ENCODE assay signal across 12 cellular contexts in the genomic region with DNA sequence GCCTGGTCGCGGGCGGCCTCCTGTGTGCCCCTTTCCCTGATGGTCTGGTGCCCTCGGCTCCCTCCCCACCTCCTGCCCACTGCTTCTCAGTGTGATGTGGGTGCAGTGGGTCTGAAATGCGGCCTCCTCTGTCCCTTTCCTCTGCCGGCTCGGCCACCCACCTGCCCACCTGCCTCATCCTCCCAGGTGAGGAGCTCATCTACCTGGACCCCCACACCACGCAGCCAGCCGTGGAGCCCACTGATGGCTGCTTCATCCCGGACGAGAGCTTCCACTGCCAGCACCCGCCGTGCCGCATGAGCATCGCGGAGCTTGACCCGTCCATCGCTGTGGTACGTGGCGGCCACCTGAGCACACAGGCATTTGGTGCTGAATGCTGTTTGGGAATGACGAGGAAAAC. TPM values are rescaled to one million over a fixed set of nuclear protein-coding genes. Genes with fewer than 3 reads are reported as not detected.
DNase-seq lines count a peak whose midpoint lies in the region; ATAC-seq, FAIRE-seq and TF ChIP-seq lines count a peak whose summit lies in the region.
"Had no signal": no experiment of that assay in that cellular context is flagged by ENCODE, and none has a peak within 500 bp of the region (broad histone marks: within the 10 kb centered on the region; RNA-seq: fewer than 3 reads in every experiment).

No MANE protein-coding gene starts in this region.

- POLR2A ChIA-PET in HepG2 (lab: Yijun Ruan, JAX) = no interaction called here

- no peak for TF ChIP-seq POLR2A in HepG2 (IDR thresholded peaks at IDR 0.05; ENCODE audit: insufficient read depth in 1 of 2, low read depth in 2 of 2, low read length in 2 of 2)
- TF ChIP-seq POLR2A in right lobe of liver (IDR thresholded peaks at IDR 0.05) = no peak

- H3K9me3 ChIP-seq in HepG2 (ENCODE audit: low read length) (no peaks in the 10 kb centered on the region), right lobe of liver (no peaks in the 10 kb centered on the region), kidney (ENCODE audit: control insufficient read depth in 1 of 2, low read length in 2 of 2) (no peaks in the 10 kb centered on the region)

- H3K4me3 ChIP-seq in HepG2 (replicated peaks in 1 of 3; ENCODE audit: insufficient read depth in 1 of 3, low read depth in 2 of 3, low read length in 3 of 3) = no peak overlapping the region
- H3K4me3 ChIP-seq in right lobe of liver = no peak overlapping the region
- H3K4me3 ChIP-seq in kidney (ENCODE audit: low read length in 2 of 2) = no peak overlapping the region

- intact Hi-C loops in HepG2 (cut with micrococcal nuclease; ENCODE audit: unreplicated experiment) = no loop called here
- intact Hi-C loops in right lobe of liver (cut with DNase I) = no loop called here
- intact Hi-C loops in kidney (cut with DNase I) = no loop called here

- TF ChIP-seq RAD21 in HepG2 (CRISPR knock-in tag; IDR thresholded peaks at IDR 0.05) = no peak

- no peak overlapping the region for H2AFZ ChIP-seq in HepG2 (ENCODE audit: low read length)

- peaks cover 39 to 69% of the 10 kb centered on the region in 2 experiments for H3K36me3 ChIP-seq in HepG2 (replicated peaks in 1 of 2; ENCODE audit: control insufficient read depth in 1 of 2, insufficient read depth in 2 of 2, low read length in 2 of 2)
- peaks cover 0 to 39% (median 8%) of the 10 kb centered on the region in 4 donors for H3K36me3 ChIP-seq in right lobe of liver
- H3K36me3 ChIP-seq in kidney (ENCODE audit: control insufficient read depth in 1 of 2, insufficient read depth in 2 of 2, low read length in 2 of 2) = peaks cover 18 to 27% of the 10 kb centered on the region in 2 donors

- FAIRE-seq in HepG2 (lab: Jason Lieb, UNC) (no peak), kidney (lab: Jason Lieb, UNC) (no peak)
- FAIRE-seq: A204.1 had no signal

- H3K9ac ChIP-seq in HepG2 (ENCODE audit: insufficient read depth, low read depth, low read length) = no peak overlapping the region
- no peak overlapping the region for H3K9ac ChIP-seq in kidney (ENCODE audit: low read length in 2 of 2)

- DNase-seq in HepG2 (ENCODE audit: low spot score) = no peak
- DNase-seq in right lobe of liver = no peak
- DNase-seq in kidney = peak; percentile 56
- no peak for DNase-seq in NCI-H2107 (lab: John Stamatoyannopoulos, UW)
- DNase-seq in kidney tubule cell (ENCODE audit: low spot score) = no peak
- DNase-seq: C1 segment of cervical spinal cord; Calu3; CD4-positive, alpha-beta T cell; DMS 273 treated with DMSO at 0.1 percent for 48 hours had no signal

- no peak overlapping the region for H3K4me2 ChIP-seq in HepG2 (ENCODE audit: low read depth, low read length)

- ATAC-seq in HepG2 (no peak), right lobe of liver (no peak)
- ATAC-seq: HCT116 had no signal

- in situ Hi-C loops in HepG2 (cut with HindIII; ENCODE audit: extremely low pct_ligation_motif_present, low pct_unique_long_range_greater_than_20kb) = no loop called here

- TF ChIP-seq EP300 in HepG2 (IDR thresholded peaks at IDR 0.05; ENCODE audit: low read depth in 2 of 2, low read length in 2 of 2) (no peak), HepG2 (CRISPR knock-in tag; IDR thresholded peaks at IDR 0.05; ENCODE audit: borderline replicate concordance) (no peak)

- CTCF ChIA-PET in HepG2 (lab: Yijun Ruan, JAX; ENCODE audit: low intra/inter-chr PET ratio, low total read pairs) = no interaction called here

- TF ChIP-seq CTCF in HepG2 (CRISPR knock-in tag; IDR thresholded peaks at IDR 0.05) (no peak), right lobe of liver (IDR thresholded peaks at IDR 0.05) (no peak), kidney (IDR thresholded peaks at IDR 0.05; ENCODE audit: borderline replicate concordance, extremely low read depth, insufficient read depth) (no peak)

- no peaks in the 10 kb centered on the region for H3K79me2 ChIP-seq in HepG2 (ENCODE audit: insufficient read depth, low read length)

- no TSS peak for BruUV-seq in HepG2 (replicated peaks; lab: Mats Ljungman, UMichigan)

- H4K20me1 ChIP-seq in HepG2 (ENCODE audit: insufficient read depth, low read length) = peaks cover 7% of the 10 kb centered on the region; the same call in 1 of the 2 replicates

- H3K27ac ChIP-seq in HepG2 (ENCODE audit: extremely low read length, insufficient read depth, low read length) (no peak overlapping the region), right lobe of liver (no peak overlapping the region), kidney (ENCODE audit: low read depth in 2 of 2, low read length in 2 of 2) (no peak overlapping the region)
- H3K27ac ChIP-seq: HL-60 had no signal

- 96% methylated on average over 21 of the region's 21 CpGs for WGBS in HepG2 (ENCODE audit: low lambda C conversion rate)
- WGBS in right lobe of liver (ENCODE audit: insufficient coverage, low coverage, low lambda C conversion rate, missing lambda C conversion rate) = 94% methylated on average over 14 of the region's 21 CpGs

- H3K4me1 ChIP-seq in HepG2 (ENCODE audit: insufficient read depth, low read length) = peaks cover 9% of the 10 kb centered on the region; the same call in 1 of the 2 replicates
- no peaks in the 10 kb centered on the region for H3K4me1 ChIP-seq in right lobe of liver
- no peaks in the 10 kb centered on the region for H3K4me1 ChIP-seq in kidney (ENCODE audit: control insufficient read depth in 1 of 2, insufficient read depth in 1 of 2, low read depth in 1 of 2, low read length in 2 of 2)

- H3K27me3 ChIP-seq in HepG2 (ENCODE audit: control insufficient read depth in 1 of 2, insufficient read depth in 2 of 2, low read length in 2 of 2) = no peaks in the 10 kb centered on the region
- H3K27me3 ChIP-seq in right lobe of liver = no peaks in the 10 kb centered on the region

RNA-seq across cellular contexts. Expression of a gene that starts 18.3 kb away (rescaled TPM):
- total RNA-seq in HepG2 (2016; rRNA removed; fragmentation: Illumina TruSeq; extraction: Trizol) = 124 and 134 TPM in 2 replicates
- total RNA-seq in HepG2 (2016; cell fraction: cytosol; rRNA removed; fragmentation: Illumina TruSeq; extraction: Trizol; ENCODE audit: low read depth) = 63.0 and 77.3 TPM in 2 replicates
- total RNA-seq in HepG2 (2016; cell fraction: insoluble cytoplasmic fraction; rRNA removed; fragmentation: Illumina TruSeq; extraction: Trizol) = 125 and 130 TPM in 2 replicates
- 99.9 and 116 TPM in 2 replicates for total RNA-seq in HepG2 (2016; cell fraction: membrane; rRNA removed; fragmentation: Illumina TruSeq; extraction: Trizol)
- total RNA-seq in HepG2 (2016; cell fraction: nucleus; rRNA removed; fragmentation: Illumina TruSeq; extraction: Trizol) = 56.0 and 67.3 TPM in 2 replicates
- 39.5 and 57.5 TPM in 2 replicates for polyA plus RNA-seq in HepG2 (2011; rRNA removed)
- polyA plus RNA-seq in HepG2 (2011; cell fraction: cytosol; rRNA removed) = 30.6 and 53.2 TPM in 2 replicates
- 36.9 and 39.6 TPM in 2 replicates for polyA plus RNA-seq in HepG2 (2011; cell fraction: nucleus; rRNA removed)
- polyA plus RNA-seq in HepG2 (2012) = 29.8 and 41.3 TPM in 2 replicates
- polyA plus RNA-seq in HepG2 (2016; cell fraction: cytosol; fragmentation: Illumina TruSeq; extraction: Trizol; ENCODE audit: low read depth) = 57.1 and 73.3 TPM in 2 replicates
- polyA plus RNA-seq in HepG2 (2016; cell fraction: insoluble cytoplasmic fraction; fragmentation: Illumina TruSeq; extraction: Trizol; ENCODE audit: low read depth) = 98.3 and 102 TPM in 2 replicates
- 74.9 and 82.8 TPM in 2 replicates for polyA plus RNA-seq in HepG2 (2016; cell fraction: membrane; fragmentation: Illumina TruSeq; extraction: Trizol; ENCODE audit: low read depth)
- 101 and 105 TPM in 2 replicates for polyA plus RNA-seq in HepG2 (2016; cell fraction: nucleus; fragmentation: Illumina TruSeq; extraction: Trizol; ENCODE audit: insufficient read depth, low read depth)
- 26.4 and 34.1 TPM in 2 replicates for polyA minus RNA-seq in HepG2 (2011; rRNA and poly(A)+ RNA removed; ENCODE audit: low replicate concordance)
- 11.1 and 15.5 TPM in 2 replicates for polyA minus RNA-seq in HepG2 (2011; cell fraction: cytosol; rRNA and poly(A)+ RNA removed)
- 13.2 and 17.9 TPM in 2 replicates for polyA minus RNA-seq in HepG2 (2011; cell fraction: nucleus; rRNA and poly(A)+ RNA removed)
- total RNA-seq in right lobe of liver = 10 to 100 TPM in 5 of 6 experiments, 1 to 10 TPM in 1; 9.9 to 21.5 (median 10.4) TPM
- 19.0 TPM for total RNA-seq in kidney
- 27.1 TPM for polyA plus RNA-seq in kidney (ENCODE audit: insufficient read depth, low read depth, low replicate concordance)

RNA-seq across cellular contexts. Expression of a gene that starts 30.9 kb away (rescaled TPM):
- total RNA-seq in HepG2 (2016; rRNA removed; fragmentation: Illumina TruSeq; extraction: Trizol) (95.5 and 96.3 TPM in 2 replicates), right lobe of liver (10 to 100 TPM; 20.6 to 49.8 (median 39.3) TPM), kidney (81.0 TPM)
- total RNA-seq in HepG2 (2016; cell fraction: cytosol; rRNA removed; fragmentation: Illumina TruSeq; extraction: Trizol; ENCODE audit: low read depth) = 36.7 and 38.3 TPM in 2 replicates
- 89.4 and 100 TPM in 2 replicates for total RNA-seq in HepG2 (2016; cell fraction: insoluble cytoplasmic fraction; rRNA removed; fragmentation: Illumina TruSeq; extraction: Trizol)
- 29.3 and 29.5 TPM in 2 replicates for total RNA-seq in HepG2 (2016; cell fraction: membrane; rRNA removed; fragmentation: Illumina TruSeq; extraction: Trizol)
- 81.6 and 83.5 TPM in 2 replicates for total RNA-seq in HepG2 (2016; cell fraction: nucleus; rRNA removed; fragmentation: Illumina TruSeq; extraction: Trizol)
- polyA plus RNA-seq in HepG2 (2011; rRNA removed) (239 and 300 TPM in 2 replicates), kidney (ENCODE audit: insufficient read depth, low read depth, low replicate concordance) (56.6 TPM)
- polyA plus RNA-seq in HepG2 (2011; cell fraction: cytosol; rRNA removed) = 143 and 145 TPM in 2 replicates
- 1,044 and 1,316 TPM in 2 replicates for polyA plus RNA-seq in HepG2 (2011; cell fraction: nucleus; rRNA removed)
- polyA plus RNA-seq in HepG2 (2012) = 190 and 212 TPM in 2 replicates
- polyA plus RNA-seq in HepG2 (2016; cell fraction: cytosol; fragmentation: Illumina TruSeq; extraction: Trizol; ENCODE audit: low read depth) = 14.7 and 15.7 TPM in 2 replicates
- polyA plus RNA-seq in HepG2 (2016; cell fraction: insoluble cytoplasmic fraction; fragmentation: Illumina TruSeq; extraction: Trizol; ENCODE audit: low read depth) = 75.1 and 104 TPM in 2 replicates
- polyA plus RNA-seq in HepG2 (2016; cell fraction: membrane; fragmentation: Illumina TruSeq; extraction: Trizol; ENCODE audit: low read depth) = 19.2 and 21.6 TPM in 2 replicates
- 244 TPM in 2 replicates for polyA plus RNA-seq in HepG2 (2016; cell fraction: nucleus; fragmentation: Illumina TruSeq; extraction: Trizol; ENCODE audit: insufficient read depth, low read depth)
- polyA minus RNA-seq in HepG2 (2011; rRNA and poly(A)+ RNA removed; ENCODE audit: low replicate concordance) = 85.8 and 275 TPM in 2 replicates
- 75.1 and 78.1 TPM in 2 replicates for polyA minus RNA-seq in HepG2 (2011; cell fraction: cytosol; rRNA and poly(A)+ RNA removed)
- 203 and 244 TPM in 2 replicates for polyA minus RNA-seq in HepG2 (2011; cell fraction: nucleus; rRNA and poly(A)+ RNA removed)

RNA-seq across cellular contexts. Expression of a gene that starts 31.4 kb away (rescaled TPM):
- total RNA-seq in HepG2 (2016; rRNA removed; fragmentation: Illumina TruSeq; extraction: Trizol) = 68.2 and 75.7 TPM in 2 replicates
- 133 and 143 TPM in 2 replicates for total RNA-seq in HepG2 (2016; cell fraction: cytosol; rRNA removed; fragmentation: Illumina TruSeq; extraction: Trizol; ENCODE audit: low read depth)
- total RNA-seq in HepG2 (2016; cell fraction: insoluble cytoplasmic fraction; rRNA removed; fragmentation: Illumina TruSeq; extraction: Trizol) = 59.6 and 76.6 TPM in 2 replicates
- 167 and 184 TPM in 2 replicates for total RNA-seq in HepG2 (2016; cell fraction: membrane; rRNA removed; fragmentation: Illumina TruSeq; extraction: Trizol)
- total RNA-seq in HepG2 (2016; cell fraction: nucleus; rRNA removed; fragmentation: Illumina TruSeq; extraction: Trizol) = 30.7 and 35.8 TPM in 2 replicates
- 59.7 and 70.2 TPM in 2 replicates for polyA plus RNA-seq in HepG2 (2011; rRNA removed)
- polyA plus RNA-seq in HepG2 (2011; cell fraction: cytosol; rRNA removed) = 54.6 and 83.4 TPM in 2 replicates
- polyA plus RNA-seq in HepG2 (2011; cell fraction: nucleus; rRNA removed) = 44.5 and 45.2 TPM in 2 replicates
- polyA plus RNA-seq in HepG2 (2012) = 52.8 and 71.5 TPM in 2 replicates
- 151 and 156 TPM in 2 replicates for polyA plus RNA-seq in HepG2 (2016; cell fraction: cytosol; fragmentation: Illumina TruSeq; extraction: Trizol; ENCODE audit: low read depth)
- 70.7 and 84.7 TPM in 2 replicates for polyA plus RNA-seq in HepG2 (2016; cell fraction: insoluble cytoplasmic fraction; fragmentation: Illumina TruSeq; extraction: Trizol; ENCODE audit: low read depth)
- polyA plus RNA-seq in HepG2 (2016; cell fraction: membrane; fragmentation: Illumina TruSeq; extraction: Trizol; ENCODE audit: low read depth) = 183 and 195 TPM in 2 replicates
- polyA plus RNA-seq in HepG2 (2016; cell fraction: nucleus; fragmentation: Illumina TruSeq; extraction: Trizol; ENCODE audit: insufficient read depth, low read depth) = 54.6 and 58.8 TPM in 2 replicates
- 38.3 and 105 TPM in 2 replicates for polyA minus RNA-seq in HepG2 (2011; rRNA and poly(A)+ RNA removed; ENCODE audit: low replicate concordance)
- 40.5 and 45.2 TPM in 2 replicates for polyA minus RNA-seq in HepG2 (2011; cell fraction: cytosol; rRNA and poly(A)+ RNA removed)
- 18.9 and 20.6 TPM in 2 replicates for polyA minus RNA-seq in HepG2 (2011; cell fraction: nucleus; rRNA and poly(A)+ RNA removed)
- total RNA-seq in right lobe of liver = 10 to 100 TPM; 22.1 to 39.2 (median 25.0) TPM
- 68.0 TPM for total RNA-seq in kidney
- 184 TPM for polyA plus RNA-seq in kidney (ENCODE audit: insufficient read depth, low read depth, low replicate concordance)

RNA-seq across cellular contexts. Expression of a gene that starts 33.5 kb away (rescaled TPM):
- total RNA-seq in HepG2 (2016; rRNA removed; fragmentation: Illumina TruSeq; extraction: Trizol) = 56.7 and 61.9 TPM in 2 replicates
- 33.4 and 40.8 TPM in 2 replicates for total RNA-seq in HepG2 (2016; cell fraction: cytosol; rRNA removed; fragmentation: Illumina TruSeq; extraction: Trizol; ENCODE audit: low read depth)
- 56.8 and 63.9 TPM in 2 replicates for total RNA-seq in HepG2 (2016; cell fraction: insoluble cytoplasmic fraction; rRNA removed; fragmentation: Illumina TruSeq; extraction: Trizol)
- 47.0 and 50.8 TPM in 2 replicates for total RNA-seq in HepG2 (2016; cell fraction: membrane; rRNA removed; fragmentation: Illumina TruSeq; extraction: Trizol)
- total RNA-seq in HepG2 (2016; cell fraction: nucleus; rRNA removed; fragmentation: Illumina TruSeq; extraction: Trizol) = 51.6 and 62.1 TPM in 2 replicates
- polyA plus RNA-seq in HepG2 (2011; rRNA removed) = 71.9 and 86.9 TPM in 2 replicates
- polyA plus RNA-seq in HepG2 (2011; cell fraction: cytosol; rRNA removed) = 79.8 and 81.8 TPM in 2 replicates
- polyA plus RNA-seq in HepG2 (2011; cell fraction: nucleus; rRNA removed) = 137 and 149 TPM in 2 replicates
- polyA plus RNA-seq in HepG2 (2012) = 47.2 and 55.2 TPM in 2 replicates
- 25.6 and 28.6 TPM in 2 replicates for polyA plus RNA-seq in HepG2 (2016; cell fraction: cytosol; fragmentation: Illumina TruSeq; extraction: Trizol; ENCODE audit: low read depth)
- polyA plus RNA-seq in HepG2 (2016; cell fraction: insoluble cytoplasmic fraction; fragmentation: Illumina TruSeq; extraction: Trizol; ENCODE audit: low read depth) = 56.0 and 56.2 TPM in 2 replicates
- 51.0 and 51.1 TPM in 2 replicates for polyA plus RNA-seq in HepG2 (2016; cell fraction: membrane; fragmentation: Illumina TruSeq; extraction: Trizol; ENCODE audit: low read depth)
- 128 and 130 TPM in 2 replicates for polyA plus RNA-seq in HepG2 (2016; cell fraction: nucleus; fragmentation: Illumina TruSeq; extraction: Trizol; ENCODE audit: insufficient read depth, low read depth)
- 31.8 and 64.1 TPM in 2 replicates for polyA minus RNA-seq in HepG2 (2011; rRNA and poly(A)+ RNA removed; ENCODE audit: low replicate concordance)
- 18.9 and 34.5 TPM in 2 replicates for polyA minus RNA-seq in HepG2 (2011; cell fraction: cytosol; rRNA and poly(A)+ RNA removed)
- polyA minus RNA-seq in HepG2 (2011; cell fraction: nucleus; rRNA and poly(A)+ RNA removed) = 55.4 and 70.4 TPM in 2 replicates
- 10 to 100 TPM in 5 of 6 experiments, 1 to 10 TPM in 1; 8.2 to 20.3 (median 13.0) TPM for total RNA-seq in right lobe of liver
- 27.3 TPM for total RNA-seq in kidney
- 37.7 TPM for polyA plus RNA-seq in kidney (ENCODE audit: insufficient read depth, low read depth, low replicate concordance)
